Comparison of ENCODE assay signal across 8 cellular contexts in genomic region chr7:130943336-130943901, GRCh38.
A peak's percentile ranks its signal among the peaks of the same experiment; 100 is the strongest.
DNase-seq lines count a peak whose midpoint lies in the region; ATAC-seq, FAIRE-seq and TF ChIP-seq lines count a peak whose summit lies in the region.

No MANE protein-coding gene starts in this region.

- peak; percentile 88 for FAIRE-seq in GM12892 (lab: Jason Lieb, UNC)

- no peaks in the 10 kb centered on the region for H3K36me3 ChIP-seq in colonic mucosa
- H3K36me3 ChIP-seq in muscle layer of colon (ENCODE audit: insufficient read depth, low read length) = peaks cover 5% of the 10 kb centered on the region

- ATAC-seq in HG03469 (IDR thresholded peaks at IDR 0.05; ENCODE audit: unreplicated experiment) (no peak), GM19467 (IDR thresholded peaks at IDR 0.05; ENCODE audit: unreplicated experiment) (no peak)

- H3K9me3 ChIP-seq in colonic mucosa = no peaks in the 10 kb centered on the region
- H3K9me3 ChIP-seq in muscle layer of colon (ENCODE audit: low read length) = no peaks in the 10 kb centered on the region

- no peaks in the 10 kb centered on the region for H3K27me3 ChIP-seq in colonic mucosa
- H3K27me3 ChIP-seq in muscle layer of colon (ENCODE audit: control insufficient read depth in 1 of 2, insufficient read depth in 2 of 2, low read length in 2 of 2) = no peaks in the 10 kb centered on the region

- H3K4me3 ChIP-seq in colonic mucosa (peak overlapping the region; percentile 21), muscle layer of colon (ENCODE audit: low read depth in 1 of 2, low read length in 2 of 2) (no peak overlapping the region)

- TF ChIP-seq CTCF in colonic mucosa (IDR thresholded peaks at IDR 0.05) = no peak

- intact Hi-C loops in colonic mucosa (cut with DNase I) = loop anchor here (5.0 kb wide), 1 partner anchor 41 kb away; no protein-coding TSS in a partner anchor

- TF ChIP-seq POLR2A in GM12892 (IDR thresholded peaks at IDR 0.05; ENCODE audit: low read depth, low read length) = no peak; the same call in 1 of the 2 replicates

- peaks cover 5% of the 10 kb centered on the region for H3K4me1 ChIP-seq in colonic mucosa
- H3K4me1 ChIP-seq in muscle layer of colon (ENCODE audit: insufficient read depth, low read length) = peaks cover 49% of the 10 kb centered on the region

- peak overlapping the region; percentile 85 for H3K27ac ChIP-seq in colonic mucosa
- peak overlapping the region; percentile 4 for H3K27ac ChIP-seq in muscle layer of colon (ENCODE audit: low read depth, low read length)

- no peak for DNase-seq in GM12892 (ENCODE audit: insufficient read length)
- DNase-seq in NOMO-1 treated with DMSO at 0.1 percent for 48 hours (lab: John Stamatoyannopoulos, UW; ENCODE audit: unreplicated experiment) = peak; percentile 51
- no peak for DNase-seq in colonic mucosa
- DNase-seq in globus pallidus (ENCODE audit: low spot score) = no peak
- no peak for DNase-seq in activated CD4-positive, alpha-beta T cell treated with anti-CD3 and anti-CD28 coated beads for 4 hours

- H3K9ac ChIP-seq in colonic mucosa (ENCODE audit: low read depth in 2 of 2, low read length in 2 of 2) (peak overlapping the region; percentile 58 to 95), muscle layer of colon (ENCODE audit: low read length) (no peak overlapping the region)
